ENCODE assay signal across 8 cellular contexts in the genomic region with DNA sequence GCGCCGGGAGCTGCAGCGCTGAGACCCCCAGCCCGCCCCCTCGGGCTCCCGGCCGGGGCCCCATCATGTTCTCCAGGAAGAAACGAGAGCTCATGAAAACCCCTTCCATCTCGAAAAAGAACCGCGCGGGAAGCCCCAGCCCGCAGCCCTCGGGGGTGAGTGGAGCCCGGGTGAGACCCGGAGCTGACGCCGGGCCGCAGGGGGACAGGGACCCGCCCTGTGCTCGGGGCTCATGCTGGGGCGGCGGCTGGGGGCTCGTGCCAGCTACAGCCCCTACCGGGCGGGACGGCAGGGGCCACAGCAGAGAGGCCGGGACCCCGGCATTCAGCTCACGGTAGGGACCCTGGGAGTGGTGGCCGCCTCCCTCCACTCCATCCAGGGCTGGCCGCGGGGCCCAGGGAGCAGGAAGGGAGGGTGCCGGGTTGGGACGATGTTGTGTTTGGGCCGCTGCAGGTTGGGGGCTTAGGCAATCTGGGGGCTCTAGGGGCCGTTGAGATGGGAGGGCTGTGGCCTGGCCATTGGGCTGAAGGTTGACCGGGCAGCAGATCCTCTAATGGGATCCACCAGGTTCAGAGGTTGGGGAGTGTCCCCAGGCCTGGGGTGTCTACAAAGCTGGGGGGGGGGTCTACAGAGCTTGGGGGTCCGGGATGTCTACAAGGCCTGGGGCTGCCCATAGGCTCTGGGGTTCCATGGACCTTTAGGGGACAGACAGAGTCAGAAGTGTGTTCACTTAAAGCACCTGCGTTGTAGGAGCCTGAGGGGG. TPM values are rescaled to one million over a fixed set of nuclear protein-coding genes. Genes with fewer than 3 reads are reported as not detected.
DNase-seq lines count a peak whose midpoint lies in the region; ATAC-seq and TF ChIP-seq lines count a peak whose summit lies in the region.

No MANE protein-coding gene starts in this region.

- H3K27me3 ChIP-seq in skeletal muscle satellite cell (ENCODE audit: control insufficient read depth, insufficient read depth, low read length) = peaks cover 49% of the 10 kb centered on the region

- ATAC-seq in GM18873 (IDR thresholded peaks at IDR 0.05; ENCODE audit: low FRiP score, unreplicated experiment) = no peak

- H3K9ac ChIP-seq in skeletal muscle satellite cell (ENCODE audit: low read depth, low read length) = no peak overlapping the region

- H3K4me1 ChIP-seq in skeletal muscle satellite cell (ENCODE audit: control insufficient read depth, insufficient read depth, low read length) = peaks cover 12% of the 10 kb centered on the region

- H3K9me3 Mint-ChIP-seq in osteocyte (ENCODE audit: unreplicated experiment) = no peaks in the 10 kb centered on the region

- no peak overlapping the region for H3K4me3 Mint-ChIP-seq in osteocyte (ENCODE audit: unreplicated experiment)

- H3K36me3 ChIP-seq in skeletal muscle satellite cell (ENCODE audit: insufficient read depth, low read length) = no peaks in the 10 kb centered on the region

- peaks cover 11% of the 10 kb centered on the region for H3K27me3 Mint-ChIP-seq in osteocyte (ENCODE audit: unreplicated experiment)

- H3K4me2 ChIP-seq in skeletal muscle satellite cell (ENCODE audit: low read length) = peak overlapping the region; percentile 54

- H3K4me1 Mint-ChIP-seq in osteocyte (ENCODE audit: unreplicated experiment) = peaks cover 23% of the 10 kb centered on the region

- DNase-seq in stimulated activated naive CD4-positive, alpha-beta T cell (lab: John Stamatoyannopoulos, UW) = peak; percentile 79 to 91 (median 85)
- no peak for DNase-seq in stimulated activated naive CD4-positive, alpha-beta T cell treated with Interleukin-2 at 50 U/mL for 16 hours (lab: John Stamatoyannopoulos, UW)
- DNase-seq in T-helper 1 cell (peak in 4 of 5 donors; percentile 61 to 76 (median 70)), epithelial cell of proximal tubule (ENCODE audit: low read depth) (no peak), NCI-H187 treated with DMSO at 0.1 percent for 48 hours (lab: John Stamatoyannopoulos, UW) (no peak), osteocyte (ENCODE audit: extremely low spot score, unreplicated experiment) (no peak)

- TF ChIP-seq CTCF in epithelial cell of proximal tubule (conservative IDR thresholded peaks at IDR 0.05; ENCODE audit: low read depth, low read length) (no peak), osteocyte (IDR thresholded peaks at IDR 0.05) (no peak)

- H3K4me3 ChIP-seq in epithelial cell of proximal tubule (ENCODE audit: low read depth, low read length) (peak overlapping the region; percentile 24), skeletal muscle satellite cell (ENCODE audit: low read length) (peak overlapping the region; percentile 34)

- H3K36me3 Mint-ChIP-seq in osteocyte (ENCODE audit: unreplicated experiment) = no peaks in the 10 kb centered on the region

- no peak overlapping the region for H3K27ac Mint-ChIP-seq in osteocyte (ENCODE audit: unreplicated experiment)

- no peaks in the 10 kb centered on the region for H3K9me3 ChIP-seq in skeletal muscle satellite cell (replicated peaks; ENCODE audit: low read length)

RNA-seq across cellular contexts. Expression of gene ARHGAP45, which starts 0.6 kb away (rescaled TPM):
- 6.2 and 6.7 TPM in 2 replicates for total RNA-seq in epithelial cell of proximal tubule
- 0.44 and 0.76 TPM in 2 replicates for total RNA-seq in skeletal muscle satellite cell (2012; rRNA removed)
- total RNA-seq in osteocyte = 0.67 and 0.99 TPM in 2 replicates

RNA-seq across cellular contexts. Expression of gene ABCA7, which starts 27.6 kb away (rescaled TPM):
- 4.3 and 9.7 TPM in 2 replicates for total RNA-seq in epithelial cell of proximal tubule
- 4.8 and 5.1 TPM in 2 replicates for total RNA-seq in skeletal muscle satellite cell (2012; rRNA removed)
- total RNA-seq in osteocyte = 16.7 and 17.8 TPM in 2 replicates

RNA-seq across cellular contexts. Expression of gene POLR2E, which starts 27.7 kb away (rescaled TPM):
- total RNA-seq in epithelial cell of proximal tubule = 248 and 349 TPM in 2 replicates
- 102 and 112 TPM in 2 replicates for total RNA-seq in skeletal muscle satellite cell (2012; rRNA removed)
- total RNA-seq in osteocyte = 156 and 168 TPM in 2 replicates

RNA-seq across cellular contexts. Expression of gene GPX4, which starts 36.3 kb away (rescaled TPM):
- total RNA-seq in epithelial cell of proximal tubule (457 and 656 TPM in 2 replicates), osteocyte (349 and 354 TPM in 2 replicates)
- 339 and 487 TPM in 2 replicates for total RNA-seq in skeletal muscle satellite cell (2012; rRNA removed)

RNA-seq across cellular contexts. Expression of gene CNN2, which starts 41.1 kb away (rescaled TPM):
- 164 and 281 TPM in 2 replicates for total RNA-seq in epithelial cell of proximal tubule
- 63.9 and 119 TPM in 2 replicates for total RNA-seq in skeletal muscle satellite cell (2012; rRNA removed)
- total RNA-seq in osteocyte = 318 and 327 TPM in 2 replicates

Comparison
In these comparisons a context has a peak if more than half of its experiments do, and no peak if none do; other contexts are left out.
1. DNase-seq: peak in stimulated activated naive CD4-positive, alpha-beta T cell (6 of 6) and T-helper 1 cell (4 of 5); none in stimulated activated naive CD4-positive, alpha-beta T cell treated with Interleukin-2 at 50 U/mL for 16 hours (single experiment), epithelial cell of proximal tubule (single experiment), NCI-H187 treated with DMSO at 0.1 percent for 48 hours (single experiment) and osteocyte (single experiment).